ENCODE assay signal across 18 cellular contexts in the genomic region with DNA sequence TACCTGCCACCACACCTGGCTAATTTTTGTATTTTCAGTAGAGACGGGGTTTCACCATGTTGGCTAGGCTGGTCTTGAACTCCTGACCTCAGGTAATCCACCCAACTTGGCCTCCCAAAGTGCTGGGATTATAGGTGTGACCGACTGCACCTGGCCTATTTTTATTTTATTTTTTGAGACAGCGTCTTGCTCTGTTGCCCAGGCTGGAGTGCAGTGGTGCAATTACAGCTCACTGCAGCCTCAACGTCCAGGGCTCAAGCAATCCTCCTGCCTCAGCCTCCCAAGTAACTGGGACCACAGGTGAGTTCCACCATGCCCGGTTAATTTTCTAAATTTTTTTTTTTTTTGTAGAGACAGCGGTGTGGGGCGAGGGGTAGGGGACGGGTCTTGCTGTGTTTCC. TPM values are rescaled to one million over a fixed set of nuclear protein-coding genes. Genes with fewer than 3 reads are reported as not detected.
"Had no signal": no experiment of that assay in that cellular context is flagged by ENCODE, and none has a peak within 500 bp of the region (broad histone marks: within the 10 kb centered on the region; RNA-seq: fewer than 3 reads in every experiment).

No MANE protein-coding gene starts in this region.

RNA-seq across cellular contexts. Expression of gene ACP7, which starts 32.9 kb away (rescaled TPM):
- total RNA-seq: kidney; left cardiac atrium; left colon; left lobe of liver; left lung; left ventricle myocardium inferior; left ventricle myocardium superior; lower lobe of right lung; lung; lung microvascular endothelial cell; mesenteric fat pad; mesothelial cell of epicardium; mononuclear cell; mucosa of descending colon; myocyte; naive thymus-derived CD4-positive, alpha-beta T cell had no signal
- polyA plus RNA-seq: immature natural killer cell; liver; naive thymus-derived CD4-positive, alpha-beta T cell had no signal
